Comparison of ENCODE assay signal across 8 cellular contexts in the genomic region with DNA sequence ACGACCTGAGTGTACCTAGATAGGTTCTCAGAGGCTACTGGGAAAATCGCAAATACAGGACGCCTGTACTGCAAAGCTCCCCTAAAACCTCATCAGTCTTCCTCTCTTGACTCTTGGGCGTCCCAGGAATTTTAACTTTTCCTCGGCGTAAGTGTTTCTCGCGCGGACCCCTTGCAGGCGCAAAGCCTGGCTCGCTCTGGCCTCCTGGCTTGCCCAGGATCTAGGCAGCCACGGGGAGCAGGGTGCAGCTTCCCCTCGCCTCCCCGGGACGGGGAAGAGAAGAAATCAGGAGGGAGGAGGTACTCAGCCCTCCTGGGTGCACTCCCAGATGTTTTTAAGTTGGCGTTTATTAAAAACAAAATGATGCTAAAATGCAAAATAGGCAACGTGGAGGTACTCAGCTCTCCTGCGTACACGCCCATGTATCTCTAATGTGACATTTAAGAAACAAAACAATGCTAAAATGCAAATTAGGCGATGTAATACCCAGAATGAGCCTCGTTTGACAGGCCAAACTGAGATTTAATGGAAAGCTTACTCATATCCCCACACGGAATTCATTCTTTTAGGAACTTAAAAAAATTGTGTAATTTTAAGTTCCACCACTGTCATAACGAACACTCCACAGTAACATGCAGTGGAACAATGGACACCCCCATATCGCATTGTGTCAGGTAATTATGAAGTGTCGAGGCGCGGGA. TPM values are rescaled to one million over a fixed set of nuclear protein-coding genes. Genes with fewer than 3 reads are reported as not detected.
DNase-seq lines count a peak whose midpoint lies in the region; ATAC-seq and TF ChIP-seq lines count a peak whose summit lies in the region.

No MANE protein-coding gene starts in this region.

- peaks cover 20% of the 10 kb centered on the region for H3K4me1 Mint-ChIP-seq in nephron

- POLR2A ChIA-PET in BJ (lab: Charles Lee) = no interaction called here

- H3K27me3 ChIP-seq in BJ (ENCODE audit: control insufficient read depth, insufficient read depth, low read length) = peaks cover 40% of the 10 kb centered on the region
- H3K27me3 ChIP-seq in duodenal mucosa (ENCODE audit: control insufficient read depth in 1 of 2, insufficient read depth in 2 of 2, low read length in 2 of 2) = peaks cover 47 to 66% of the 10 kb centered on the region in 2 donors

- CTCF ChIA-PET in BJ (lab: Yijun Ruan, JAX) = interaction anchor here (1.0 to 1.5 kb wide), 2 partner anchors 9 to 168 kb away, joined by 3 to 5 read pairs; no protein-coding TSS in a partner anchor

- DNase-seq in BJ (ENCODE audit: low read depth) (no peak), ureter (ENCODE audit: low spot score) (no peak), SKM-1 (lab: John Stamatoyannopoulos, UW; ENCODE audit: unreplicated experiment) (no peak)
- no peak for DNase-seq in Jurkat, Clone E6-1 (ENCODE audit: low read depth, low spot score)

- H3K9me3 Mint-ChIP-seq in nephron = no peaks in the 10 kb centered on the region

- H3K9me3 ChIP-seq in duodenal mucosa (ENCODE audit: control insufficient read depth in 1 of 2, low read length in 2 of 2) = no peaks in the 10 kb centered on the region

- peak overlapping the region; percentile 95 to 97 (median 97) for H3K4me3 Mint-ChIP-seq in nephron

- no peak overlapping the region for H3K27ac ChIP-seq in duodenal mucosa (ENCODE audit: low read depth, low read length)

- peaks cover 28% of the 10 kb centered on the region for H3K27me3 Mint-ChIP-seq in nephron (ENCODE audit: low read depth)

- TF ChIP-seq CTCF in BJ (IDR thresholded peaks at IDR 0.05; ENCODE audit: insufficient read depth, low read depth, low read length) (no peak), nephron (IDR thresholded peaks at IDR 0.05; ENCODE audit: unreplicated experiment in 3 of 3) (no peak)

- peak overlapping the region; percentile 45 for H3K4me3 ChIP-seq in BJ (ENCODE audit: low read depth, low read length)
- H3K4me3 ChIP-seq in Jurkat, Clone E6-1 (ENCODE audit: low read length) = peak overlapping the region; percentile 72
- H3K4me3 ChIP-seq in duodenal mucosa (ENCODE audit: low read depth in 1 of 2, low read length in 2 of 2) = peak overlapping the region; percentile 63 to 75

- no peaks in the 10 kb centered on the region for H3K36me3 Mint-ChIP-seq in nephron (ENCODE audit: low read depth)

- H3K9ac ChIP-seq in duodenal mucosa (ENCODE audit: low read depth in 1 of 2, low read length in 2 of 2) = peak overlapping the region; percentile 3 to 33

- H3K36me3 ChIP-seq in BJ (ENCODE audit: control insufficient read depth, insufficient read depth, low read length) (no peaks in the 10 kb centered on the region), duodenal mucosa (ENCODE audit: control insufficient read depth in 1 of 2, insufficient read depth in 2 of 2, low read length in 2 of 2) (no peaks in the 10 kb centered on the region)

- H3K4me1 ChIP-seq in duodenal mucosa (ENCODE audit: control insufficient read depth in 1 of 2, insufficient read depth in 2 of 2, low read length in 2 of 2) = peaks cover 12 to 20% of the 10 kb centered on the region in 2 donors

- ATAC-seq in HG03108 (IDR thresholded peaks at IDR 0.05; ENCODE audit: unreplicated experiment) (no peak), GM18868 (IDR thresholded peaks at IDR 0.05; ENCODE audit: unreplicated experiment) (no peak)

- peak overlapping the region; percentile 68 to 86 (median 75) for H3K27ac Mint-ChIP-seq in nephron

RNA-seq across cellular contexts. Expression of gene SOBP, which starts 1.6 kb away (rescaled TPM):
- polyA plus RNA-seq in BJ (2011; rRNA removed) = 0.02 TPM in 1 of 2 replicates, not detected in the other
- polyA minus RNA-seq in BJ (2011; rRNA and poly(A)+ RNA removed) = 0.05 and 0.15 TPM in 2 replicates
- polyA plus RNA-seq in Jurkat, Clone E6-1 (2012; ENCODE audit: insufficient read depth, insufficient read length) = 2.7 TPM
- 12.6 TPM for total RNA-seq in ureter

RNA-seq across cellular contexts. Expression of gene PDSS2, which starts 29.0 kb away (rescaled TPM):
- 11.6 and 13.9 TPM in 2 replicates for polyA plus RNA-seq in BJ (2011; rRNA removed)
- 15.6 and 22.9 TPM in 2 replicates for polyA minus RNA-seq in BJ (2011; rRNA and poly(A)+ RNA removed)
- 11.0 TPM for polyA plus RNA-seq in Jurkat, Clone E6-1 (2012; ENCODE audit: insufficient read depth, insufficient read length)
- 17.4 TPM for total RNA-seq in ureter
